Comparison of ENCODE assay signal across 22 cellular contexts in the genomic region with DNA sequence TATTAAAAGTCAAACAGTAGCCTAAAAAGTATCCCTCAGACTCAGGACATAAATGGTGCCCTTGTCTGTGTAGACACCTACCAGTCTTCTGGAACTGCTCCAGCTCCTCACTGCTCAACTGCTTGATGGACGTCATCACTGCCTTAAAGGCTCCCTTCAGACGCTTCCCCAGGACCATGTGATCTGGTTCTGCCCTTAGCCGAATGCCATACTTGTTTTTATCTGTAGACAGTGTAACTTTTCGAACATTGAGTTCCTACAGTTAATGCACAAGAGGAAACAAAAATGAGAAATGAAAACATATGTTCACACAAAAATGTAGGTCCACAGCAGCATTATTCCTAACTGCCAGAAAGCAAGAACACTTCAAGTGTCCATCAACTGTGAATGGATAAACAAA. TPM values are rescaled to one million over a fixed set of nuclear protein-coding genes. Genes with fewer than 3 reads are reported as not detected.
DNase-seq lines count a peak whose midpoint lies in the region; ATAC-seq and TF ChIP-seq lines count a peak whose summit lies in the region.
"Had no signal": no experiment of that assay in that cellular context is flagged by ENCODE, and none has a peak within 500 bp of the region (broad histone marks: within the 10 kb centered on the region; RNA-seq: fewer than 3 reads in every experiment).

No MANE protein-coding gene starts in this region.

- no peak overlapping the region for H3K4me2 ChIP-seq in smooth muscle cell

- TF ChIP-seq CTCF in brain microvascular endothelial cell (IDR thresholded peaks at IDR 0.05; ENCODE audit: low read depth, low read length, missing control alignments) (no peak), smooth muscle cell (IDR thresholded peaks at IDR 0.05; ENCODE audit: borderline replicate concordance, insufficient read depth, poor library complexity, severe bottlenecking) (no peak)

- no peak overlapping the region for H3K9ac ChIP-seq in smooth muscle cell (ENCODE audit: low read depth)

- no peaks in the 10 kb centered on the region for H4K20me1 ChIP-seq in smooth muscle cell (ENCODE audit: low read depth)

- in situ Hi-C loops in brain microvascular endothelial cell (cut with HindIII; ENCODE audit: low pct_ligation_motif_present, low sequenced_read_pairs) = no loop called here

- peak overlapping the region; percentile 94 for H3K27ac ChIP-seq in brain microvascular endothelial cell
- H3K27ac ChIP-seq in smooth muscle cell (ENCODE audit: low read depth) = peak overlapping the region; percentile 96
- H3K27ac ChIP-seq: cardiac muscle cell, dorsolateral prefrontal cortex, SK-N-MC, stomach, VCaP had no signal

- H3K4me1 ChIP-seq in smooth muscle cell (ENCODE audit: low read depth) = no peaks in the 10 kb centered on the region

- H3K27me3 ChIP-seq in brain microvascular endothelial cell (replicated peaks) (no peaks in the 10 kb centered on the region), smooth muscle cell (ENCODE audit: low read depth) (no peaks in the 10 kb centered on the region)
- H3K27me3 ChIP-seq: cardiac muscle cell, dorsolateral prefrontal cortex, MG63, stomach had no signal

- 81% methylated on average over 4 of the region's 4 CpGs for WGBS in smooth muscle cell (ENCODE audit: low lambda C conversion rate)

- no peak for ATAC-seq in HG03097 (IDR thresholded peaks at IDR 0.05; ENCODE audit: low FRiP score, unreplicated experiment)
- no peak for ATAC-seq in GM18520 (IDR thresholded peaks at IDR 0.05; ENCODE audit: unreplicated experiment)
- ATAC-seq: activated T-helper 17 cell treated with anti-CD3 and anti-CD28 coated beads, Interleukin-2, amount 50 U/mL, for 72 hours; left cardiac atrium; Panc1 had no signal

- peak; percentile 15 for DNase-seq in M059J (ENCODE audit: low read depth)
- DNase-seq in brain microvascular endothelial cell = peak; percentile 93
- peak; percentile 58 for DNase-seq in glomerular visceral epithelial cell (ENCODE audit: extremely low spot score)
- DNase-seq in smooth muscle cell (lab: John Stamatoyannopoulos, UW; ENCODE audit: unreplicated experiment) = no peak
- no peak for DNase-seq in HCEC 1CT
- DNase-seq in NCI-H2196 treated with DMSO at 0.1 percent for 48 hours (lab: John Stamatoyannopoulos, UW; ENCODE audit: unreplicated experiment) = no peak
- DNase-seq: activated CD4-positive, alpha-beta T cell treated with anti-CD3 and anti-CD28 coated beads, Interleukin-2, amount 10 ng/mL, durations not matched to agents 7 days and 5 days; dorsolateral prefrontal cortex; left cardiac atrium; MG63; NCI-H1436; NCI-H510A treated with DMSO at 0.1 percent for 48 hours; retina; stomach; trophoblast cell had no signal

- peaks cover 16% of the 10 kb centered on the region for H3F3A ChIP-seq in smooth muscle cell (ENCODE audit: low read depth)

- H3K36me3 ChIP-seq in brain microvascular endothelial cell (replicated peaks) = peaks cover 77% of the 10 kb centered on the region
- H3K36me3 ChIP-seq in smooth muscle cell (ENCODE audit: low read depth) = peaks cover 28% of the 10 kb centered on the region

- no peak overlapping the region for H2AFZ ChIP-seq in smooth muscle cell (ENCODE audit: low read depth)

- H3K4me3 ChIP-seq in brain microvascular endothelial cell (ENCODE audit: low read depth, low read length) = no peak overlapping the region
- H3K4me3 ChIP-seq in smooth muscle cell = no peak overlapping the region
- H3K4me3 ChIP-seq: cardiac muscle cell, dorsolateral prefrontal cortex, MG63, SK-N-MC, stomach had no signal

- H3K79me2 ChIP-seq in smooth muscle cell (ENCODE audit: low read depth) = peaks cover 3% of the 10 kb centered on the region

- H3K9me3 ChIP-seq in smooth muscle cell (replicated peaks; ENCODE audit: low read depth) = no peaks in the 10 kb centered on the region
- H3K9me3 ChIP-seq: MG63, stomach had no signal

RNA-seq across cellular contexts. Expression of gene IARS1, which starts 46.2 kb away (rescaled TPM):
- total RNA-seq in M059J (2014; rRNA removed; shearing (Covaris generic)) = 104 and 151 TPM in 2 replicates
- 150 and 208 TPM in 2 replicates for total RNA-seq in smooth muscle cell
- 85.0 and 93.0 TPM in 2 replicates for polyA plus RNA-seq in smooth muscle cell

Comparison
In these comparisons a context has a peak if more than half of its experiments do, and no peak if none do; other contexts are left out.
1. DNase-seq: peak in M059J (single experiment), brain microvascular endothelial cell (single experiment) and glomerular visceral epithelial cell (single experiment); none in smooth muscle cell (single experiment), HCEC 1CT (single experiment) and NCI-H2196 treated with DMSO at 0.1 percent for 48 hours (single experiment).